ENCODE assay signal across 19 cellular contexts in genomic region chr1:5748286-5749225, GRCh38.
DNase-seq lines count a peak whose midpoint lies in the region; ATAC-seq, FAIRE-seq and TF ChIP-seq lines count a peak whose summit lies in the region.
"Had no signal": no experiment of that assay in that cellular context is flagged by ENCODE, and none has a peak within 500 bp of the region (broad histone marks: within the 10 kb centered on the region; RNA-seq: fewer than 3 reads in every experiment).

No MANE protein-coding gene starts in this region.

- no peaks in the 10 kb centered on the region for H4K20me1 ChIP-seq in H9 (ENCODE audit: control insufficient read depth, insufficient read depth, insufficient read length)

- H3K4me1 ChIP-seq in H9 (ENCODE audit: insufficient read depth, low read length) (peaks cover 13% of the 10 kb centered on the region), kidney (ENCODE audit: control insufficient read depth in 1 of 2, insufficient read depth in 1 of 2, low read depth in 1 of 2, low read length in 2 of 2) (no peaks in the 10 kb centered on the region)

- no CpG with 5 or more reads among the region's 26 CpGs for WGBS in H9 (ENCODE audit: extremely low coverage, insufficient read length, low lambda C conversion rate)

- H2BK120ac ChIP-seq in H9 (ENCODE audit: low read depth, low read length, poor library complexity, severe bottlenecking): no peak overlapping the region

- no peak overlapping the region for H2BK15ac ChIP-seq in H9 (ENCODE audit: low read depth, low read length)

- H3K23ac ChIP-seq in H9 (ENCODE audit: insufficient read length, low read depth, low read length): no peak overlapping the region

- H3K4ac ChIP-seq in H9 (ENCODE audit: low read depth, low read length): no peak overlapping the region

- H3K9me3 Mint-ChIP-seq in activated naive CD8-positive, alpha-beta T cell treated with anti-CD3 and anti-CD28 coated beads, Interleukin-2, amount 10 ng/mL, durations not matched to agents 7 days and 5 days: no peaks in the 10 kb centered on the region
- no peaks in the 10 kb centered on the region for H3K9me3 Mint-ChIP-seq in activated naive CD8-positive, alpha-beta T cell treated with anti-CD3 and anti-CD28 coated beads, Interleukin-2, amount 50 U/mL, for 24 hours
- H3K9me3 Mint-ChIP-seq in H9: no peaks in the 10 kb centered on the region; a peak in 1 of 5 replicates
- H3K9me3 Mint-ChIP-seq: CD4-positive, alpha-beta T cell had no signal

- H3K9ac ChIP-seq in H9 (ENCODE audit: extremely low read depth, insufficient read length, low read length): no peak overlapping the region
- H3K9ac ChIP-seq in kidney (ENCODE audit: low read length in 2 of 2): no peak overlapping the region
- H3K9ac ChIP-seq: GM23248 had no signal

- H2BK20ac ChIP-seq in H9 (ENCODE audit: low read depth, low read length, poor library complexity, severe bottlenecking): no peak overlapping the region

- H3K4me3 Mint-ChIP-seq in activated naive CD8-positive, alpha-beta T cell treated with anti-CD3 and anti-CD28 coated beads, Interleukin-2, amount 10 ng/mL, durations not matched to agents 7 days and 5 days: no peak overlapping the region
- no peak overlapping the region for H3K4me3 Mint-ChIP-seq in activated naive CD8-positive, alpha-beta T cell treated with anti-CD3 and anti-CD28 coated beads, Interleukin-2, amount 50 U/mL, for 24 hours
- no peak overlapping the region for H3K4me3 Mint-ChIP-seq in H9
- H3K4me3 Mint-ChIP-seq: B cell; CD4-positive, alpha-beta T cell had no signal

- H3K36me3 ChIP-seq in kidney (ENCODE audit: control insufficient read depth in 1 of 2, insufficient read depth in 2 of 2, low read length in 2 of 2): no peaks in the 10 kb centered on the region

- H3T11ph ChIP-seq in H9 (ENCODE audit: low read length): no peak overlapping the region

- no peaks in the 10 kb centered on the region for H3K79me2 ChIP-seq in H9 (ENCODE audit: insufficient read depth, low read length)

- H2BK5ac ChIP-seq in H9 (ENCODE audit: insufficient read length, low read length): no peak overlapping the region

- no peak overlapping the region for H4K91ac ChIP-seq in H9 (ENCODE audit: insufficient read length, low read depth, low read length)

- H3K36me3 Mint-ChIP-seq in activated naive CD8-positive, alpha-beta T cell treated with anti-CD3 and anti-CD28 coated beads, Interleukin-2, amount 10 ng/mL, durations not matched to agents 7 days and 5 days: no peaks in the 10 kb centered on the region
- no peaks in the 10 kb centered on the region for H3K36me3 Mint-ChIP-seq in activated naive CD8-positive, alpha-beta T cell treated with anti-CD3 and anti-CD28 coated beads, Interleukin-2, amount 50 U/mL, for 24 hours (ENCODE audit: low read depth)
- H3K36me3 Mint-ChIP-seq in H9 (ENCODE audit: insufficient read depth in 1 of 3, low read depth in 3 of 3): no peaks in the 10 kb centered on the region

- FAIRE-seq in kidney (lab: Jason Lieb, UNC): no peak

- H4K5ac ChIP-seq in H9 (ENCODE audit: insufficient read length, low read depth, low read length): no peak overlapping the region

- TF ChIP-seq CTCF in H9 (conservative IDR thresholded peaks at IDR 0.05) (no peak), kidney (IDR thresholded peaks at IDR 0.05; ENCODE audit: borderline replicate concordance, extremely low read depth, insufficient read depth) (no peak)

- no peak overlapping the region for H4K8ac ChIP-seq in H9 (replicated peaks; ENCODE audit: insufficient read length, low read depth, low read length)

- H3K9me3 ChIP-seq in H9 (ENCODE audit: control insufficient read depth, low read depth, low read length) (no peaks in the 10 kb centered on the region), kidney (ENCODE audit: control insufficient read depth in 1 of 2, low read length in 2 of 2) (no peaks in the 10 kb centered on the region)
- H3K9me3 ChIP-seq: Caco-2 had no signal

- no peak overlapping the region for H2BK12ac ChIP-seq in H9 (ENCODE audit: insufficient read length, low read depth, low read length)

- H3K4me3 ChIP-seq in kidney (ENCODE audit: low read length in 2 of 2): no peak overlapping the region
- H3K4me3 ChIP-seq: GM23248 had no signal

- no peaks in the 10 kb centered on the region for H3K79me1 ChIP-seq in H9 (ENCODE audit: insufficient read depth, low read depth, low read length, poor library complexity, severe bottlenecking)

- H3K23me2 ChIP-seq in H9 (ENCODE audit: insufficient read length, low read depth, low read length, poor library complexity, severe bottlenecking): no peaks in the 10 kb centered on the region

- H3K27ac ChIP-seq in H9 (ENCODE audit: insufficient read length, low read depth, low read length): no peak overlapping the region
- no peak overlapping the region for H3K27ac ChIP-seq in kidney (ENCODE audit: low read depth in 2 of 2, low read length in 2 of 2)
- H3K27ac ChIP-seq: GM23248 had no signal

- no peak overlapping the region for H2AFZ ChIP-seq in H9 (ENCODE audit: low read length)
- H2AFZ ChIP-seq: GM23248 had no signal

- ATAC-seq in activated naive CD8-positive, alpha-beta T cell treated with anti-CD3 and anti-CD28 coated beads, Interleukin-2, amount 10 ng/mL, durations not matched to agents 7 days and 5 days (ENCODE audit: low read depth): no peak
- ATAC-seq in activated naive CD8-positive, alpha-beta T cell treated with anti-CD3 and anti-CD28 coated beads, Interleukin-2, amount 50 U/mL, for 24 hours: no peak
- no peak for ATAC-seq in sciatic nerve
- no peak for ATAC-seq in GM21786 (IDR thresholded peaks at IDR 0.05; ENCODE audit: unreplicated experiment)
- no peak for ATAC-seq in GM19467 (IDR thresholded peaks at IDR 0.05; ENCODE audit: unreplicated experiment)
- ATAC-seq: HCT116 had no signal

- no peaks in the 10 kb centered on the region for H3K27me3 ChIP-seq in H9 (ENCODE audit: insufficient read depth, low read length)

- POLR2A ChIA-PET in activated naive CD8-positive, alpha-beta T cell treated with anti-CD3 and anti-CD28 coated beads, Interleukin-2, amount 10 ng/mL, durations not matched to agents 7 days and 5 days (lab: Charles Lee): no interaction called here

- peaks cover 3% of the 10 kb centered on the region for H3K27me3 Mint-ChIP-seq in activated naive CD8-positive, alpha-beta T cell treated with anti-CD3 and anti-CD28 coated beads, Interleukin-2, amount 10 ng/mL, durations not matched to agents 7 days and 5 days
- peaks cover 19% of the 10 kb centered on the region for H3K27me3 Mint-ChIP-seq in activated naive CD8-positive, alpha-beta T cell treated with anti-CD3 and anti-CD28 coated beads, Interleukin-2, amount 50 U/mL, for 24 hours
- peaks cover 9% of the 10 kb centered on the region for H3K27me3 Mint-ChIP-seq in H9 (ENCODE audit: low read depth)

- H3K4me1 Mint-ChIP-seq in activated naive CD8-positive, alpha-beta T cell treated with anti-CD3 and anti-CD28 coated beads, Interleukin-2, amount 10 ng/mL, durations not matched to agents 7 days and 5 days: no peaks in the 10 kb centered on the region
- no peaks in the 10 kb centered on the region for H3K4me1 Mint-ChIP-seq in activated naive CD8-positive, alpha-beta T cell treated with anti-CD3 and anti-CD28 coated beads, Interleukin-2, amount 50 U/mL, for 24 hours
- H3K4me1 Mint-ChIP-seq in H9: peaks cover 23 to 38% of the 10 kb centered on the region in 2 experiments
- H3K4me1 Mint-ChIP-seq: B cell had no signal

- H3K56ac ChIP-seq in H9 (ENCODE audit: insufficient read length, low read depth, low read length): no peak overlapping the region

- intact Hi-C loops in kidney (cut with DNase I): loop anchor here (10.0 kb wide), 1 partner anchor 1094 kb away; the partner anchor contains the start of gene AJAP1
- intact Hi-C loops in sciatic nerve (cut with DNase I): loop anchor here (5.0 to 10.0 kb wide), 2 partner anchors 121 to 244 kb away; no protein-coding TSS in a partner anchor

- no peak overlapping the region for H3K27ac Mint-ChIP-seq in activated naive CD8-positive, alpha-beta T cell treated with anti-CD3 and anti-CD28 coated beads, Interleukin-2, amount 10 ng/mL, durations not matched to agents 7 days and 5 days
- no peak overlapping the region for H3K27ac Mint-ChIP-seq in activated naive CD8-positive, alpha-beta T cell treated with anti-CD3 and anti-CD28 coated beads, Interleukin-2, amount 50 U/mL, for 24 hours
- H3K27ac Mint-ChIP-seq in H9: no peak overlapping the region
- H3K27ac Mint-ChIP-seq: B cell; CD4-positive, alpha-beta T cell had no signal

- no peak overlapping the region; the same call in 1 of the 2 replicates for H3K14ac ChIP-seq in H9 (ENCODE audit: insufficient read depth, low read length)

- no peak overlapping the region for H3K18ac ChIP-seq in H9 (ENCODE audit: insufficient read length, low read depth, low read length)

- no peak overlapping the region for H3K4me2 ChIP-seq in H9 (ENCODE audit: insufficient read depth, insufficient read length, low read length)

- DNase-seq in activated naive CD8-positive, alpha-beta T cell treated with anti-CD3 and anti-CD28 coated beads, Interleukin-2, amount 10 ng/mL, durations not matched to agents 7 days and 5 days: peak; percentile 16
- no peak for DNase-seq in activated naive CD8-positive, alpha-beta T cell treated with anti-CD3 and anti-CD28 coated beads, Interleukin-2, amount 50 U/mL, for 24 hours
- peak; percentile 20 for DNase-seq in H9
- DNase-seq in kidney: peak; percentile 64
- DNase-seq in sciatic nerve (ENCODE audit: low spot score): peak; percentile 45
- DNase-seq in NCI-H187 (lab: John Stamatoyannopoulos, UW): no peak
- DNase-seq: GDM1, GM23248, NCI-H1694 treated with DMSO at 0.1 percent for 48 hours, NCI-H2107, NCI-H510A, NCI-H774, SIG-M5 had no signal

- H2AK5ac ChIP-seq in H9 (ENCODE audit: insufficient read length, low read length): no peak overlapping the region

Comparison
In these comparisons a context has a peak if more than half of its experiments do, and no peak if none do; other contexts are left out.
1. DNase-seq: peak in activated naive CD8-positive, alpha-beta T cell treated with anti-CD3 and anti-CD28 coated beads, Interleukin-2, amount 10 ng/mL, durations not matched to agents 7 days and 5 days (single experiment), H9 (single experiment), kidney (single experiment) and sciatic nerve (single experiment); none in activated naive CD8-positive, alpha-beta T cell treated with anti-CD3 and anti-CD28 coated beads, Interleukin-2, amount 50 U/mL, for 24 hours (single experiment) and NCI-H187 (0 of 2).